8 cellular contexts compared by ENCODE assay signal in genomic region chr22:20268350-20269012, GRCh38. TPM values are rescaled to one million over a fixed set of nuclear protein-coding genes. Genes with fewer than 3 reads are reported as not detected.
DNase-seq lines count a peak whose midpoint lies in the region; ATAC-seq, FAIRE-seq and TF ChIP-seq lines count a peak whose summit lies in the region.

No MANE protein-coding gene starts in this region.

- H3K27me3 ChIP-seq in CD4-positive, CD25-positive, alpha-beta regulatory T cell (ENCODE audit: control insufficient read depth, insufficient read depth, low read length), result no peaks in the 10 kb centered on the region
- no peaks in the 10 kb centered on the region for H3K27me3 ChIP-seq in Peyer's patch
- H3K27me3 ChIP-seq in pancreas, result no peaks in the 10 kb centered on the region

- H3K9me3 ChIP-seq in CD4-positive, CD25-positive, alpha-beta regulatory T cell (ENCODE audit: control insufficient read depth in 2 of 2, low read length in 2 of 2), result no peaks in the 10 kb centered on the region
- H3K9me3 ChIP-seq in Peyer's patch (no peaks in the 10 kb centered on the region), pancreas (no peaks in the 10 kb centered on the region)

- no peak overlapping the region for H3K27ac Mint-ChIP-seq in CD4-positive, CD25-positive, alpha-beta regulatory T cell
- H3K27ac Mint-ChIP-seq in glutamatergic neuron (ENCODE audit: unreplicated experiment), result peak overlapping the region; percentile 93

- peak; percentile 61 to 91 (median 86) for TF ChIP-seq CTCF in Peyer's patch (IDR thresholded peaks at IDR 0.05)
- TF ChIP-seq CTCF in glutamatergic neuron (IDR thresholded peaks at IDR 0.05; ENCODE audit: partially characterized antibody, unreplicated experiment), result peak; percentile 68
- TF ChIP-seq CTCF in pancreas (IDR thresholded peaks at IDR 0.05), result peak; percentile 29 to 50 (median 40)

- H3K27ac ChIP-seq in CD4-positive, CD25-positive, alpha-beta regulatory T cell (ENCODE audit: insufficient read depth, low read length, poor library complexity, severe bottlenecking), result no peak overlapping the region
- peak overlapping the region in 1 of 4 donors; percentile 55 for H3K27ac ChIP-seq in Peyer's patch
- peak overlapping the region in 2 of 4 donors; percentile 33 to 41 for H3K27ac ChIP-seq in pancreas

- peaks cover 0 to 9% (median 0%) of the 10 kb centered on the region in 4 donors for H3K4me1 Mint-ChIP-seq in CD4-positive, CD25-positive, alpha-beta regulatory T cell
- peaks cover 24% of the 10 kb centered on the region for H3K4me1 Mint-ChIP-seq in glutamatergic neuron (ENCODE audit: low read depth, unreplicated experiment)

- H3K9me3 Mint-ChIP-seq in CD4-positive, CD25-positive, alpha-beta regulatory T cell, result peaks cover 0 to 1% (median 0%) of the 10 kb centered on the region in 7 donors
- H3K9me3 Mint-ChIP-seq in glutamatergic neuron (ENCODE audit: unreplicated experiment), result peaks cover 7% of the 10 kb centered on the region

- H3K36me3 ChIP-seq in CD4-positive, CD25-positive, alpha-beta regulatory T cell (ENCODE audit: control insufficient read depth, insufficient read depth, low read length), result no peaks in the 10 kb centered on the region
- H3K36me3 ChIP-seq in Peyer's patch (no peaks in the 10 kb centered on the region), pancreas (no peaks in the 10 kb centered on the region)

- 25 to 28% methylated on average over 39 to 43 of the region's 43 CpGs for WGBS in pancreas, 2 donors

- no peak for TF ChIP-seq POLR2A in Peyer's patch (IDR thresholded peaks at IDR 0.05)

- H3K4me3 Mint-ChIP-seq in CD4-positive, CD25-positive, alpha-beta regulatory T cell, result peak overlapping the region in 3 of 4 donors; percentile 27 to 76 (median 75)
- H3K4me3 Mint-ChIP-seq in glutamatergic neuron (ENCODE audit: unreplicated experiment), result peak overlapping the region; percentile 82

- intact Hi-C loops in pancreas (cut with DNase I), result no loop called here

- FAIRE-seq in pancreas (lab: Jason Lieb, UNC), result no peak

- peak; percentile 34 to 47 (median 45) for DNase-seq in CD4-positive, CD25-positive, alpha-beta regulatory T cell
- DNase-seq in HCEC 1CT (peak; percentile 50), Peyer's patch (peak; percentile 40 to 84 (median 76)), activated gamma-delta T cell (lab: John Stamatoyannopoulos, UW) (peak; percentile 31), glutamatergic neuron (peak; percentile 84), pancreas (peak in 5 of 6 donors; percentile 51 to 87 (median 75)), cerebellar nuclear complex (lab: John Stamatoyannopoulos, UW) (no peak)

- H3K4me3 ChIP-seq in CD4-positive, CD25-positive, alpha-beta regulatory T cell (ENCODE audit: low read depth, low read length), result no peak overlapping the region
- H3K4me3 ChIP-seq in Peyer's patch, result peak overlapping the region in 3 of 4 donors; percentile 30 to 81 (median 49)
- peak overlapping the region in 2 of 4 donors; percentile 30 to 50 for H3K4me3 ChIP-seq in pancreas

- H3K4me1 ChIP-seq in CD4-positive, CD25-positive, alpha-beta regulatory T cell (ENCODE audit: control insufficient read depth, insufficient read depth, low read length, poor library complexity, severe bottlenecking), result peaks cover 12% of the 10 kb centered on the region
- H3K4me1 ChIP-seq in Peyer's patch (peaks cover 0 to 16% (median 10%) of the 10 kb centered on the region in 4 donors), pancreas (no peaks in the 10 kb centered on the region)

- no peaks in the 10 kb centered on the region for H3K36me3 Mint-ChIP-seq in CD4-positive, CD25-positive, alpha-beta regulatory T cell
- no peaks in the 10 kb centered on the region for H3K36me3 Mint-ChIP-seq in glutamatergic neuron (ENCODE audit: unreplicated experiment)

- peak; percentile 70 to 71 for ATAC-seq in CD4-positive, CD25-positive, alpha-beta regulatory T cell (ENCODE audit: low read depth in 2 of 2)
- ATAC-seq in pancreas (peak; percentile 69 to 86 (median 78)), GM19351 (IDR thresholded peaks at IDR 0.05; ENCODE audit: unreplicated experiment) (no peak)

- H3K27me3 Mint-ChIP-seq in CD4-positive, CD25-positive, alpha-beta regulatory T cell, result peaks cover 5% of the 10 kb centered on the region
- H3K27me3 Mint-ChIP-seq in glutamatergic neuron (ENCODE audit: unreplicated experiment), result peaks cover 15% of the 10 kb centered on the region

RNA-seq across cellular contexts. Expression of gene RTN4R, which starts 0.4 kb away (rescaled TPM):
- 1.3 TPM for total RNA-seq in CD4-positive, CD25-positive, alpha-beta regulatory T cell
- polyA plus RNA-seq in CD4-positive, CD25-positive, alpha-beta regulatory T cell, result 1 to 10 TPM; 1.2 to 3.3 (median 1.9) TPM
- 1 to 10 TPM; 5.2 to 9.1 (median 5.7) TPM for total RNA-seq in Peyer's patch
- 38.3 TPM for total RNA-seq in glutamatergic neuron (ENCODE audit: unreplicated experiment)
- 1 to 10 TPM in 5 of 6 donors, under 1 TPM in 1; 0.88 to 7.4 (median 1.9) TPM for total RNA-seq in pancreas
- 1 to 10 TPM; 1.7 TPM for polyA plus RNA-seq in pancreas

RNA-seq across cellular contexts. Expression of gene DGCR6L, which starts 51.4 kb away (rescaled TPM):
- 28.7 TPM for total RNA-seq in CD4-positive, CD25-positive, alpha-beta regulatory T cell
- polyA plus RNA-seq in CD4-positive, CD25-positive, alpha-beta regulatory T cell, result 100 to 1,000 TPM; 106 to 123 (median 114) TPM
- total RNA-seq in Peyer's patch (10 to 100 TPM; 21.3 to 38.9 (median 31.9) TPM), glutamatergic neuron (ENCODE audit: unreplicated experiment) (24.1 TPM), pancreas (10 to 100 TPM; 17.2 to 23.5 (median 21.6) TPM)
- polyA plus RNA-seq in pancreas, result 10 to 100 TPM; 49.2 to 53.4 TPM

Comparison
In these comparisons a context has a peak if more than half of its experiments do, and no peak if none do; other contexts are left out.
1. DNase-seq: peak in CD4-positive, CD25-positive, alpha-beta regulatory T cell (3 of 3), HCEC 1CT (single experiment), Peyer's patch (3 of 3), activated gamma-delta T cell (single experiment), glutamatergic neuron (single experiment) and pancreas (5 of 6); none in cerebellar nuclear complex (0 of 2).
2. Peak in every context shown above with its lines, with median percentiles within 50 percentile points of each other: CTCF ChIP-seq.